Comparison of ENCODE assay signal across 11 cellular contexts in the genomic region with DNA sequence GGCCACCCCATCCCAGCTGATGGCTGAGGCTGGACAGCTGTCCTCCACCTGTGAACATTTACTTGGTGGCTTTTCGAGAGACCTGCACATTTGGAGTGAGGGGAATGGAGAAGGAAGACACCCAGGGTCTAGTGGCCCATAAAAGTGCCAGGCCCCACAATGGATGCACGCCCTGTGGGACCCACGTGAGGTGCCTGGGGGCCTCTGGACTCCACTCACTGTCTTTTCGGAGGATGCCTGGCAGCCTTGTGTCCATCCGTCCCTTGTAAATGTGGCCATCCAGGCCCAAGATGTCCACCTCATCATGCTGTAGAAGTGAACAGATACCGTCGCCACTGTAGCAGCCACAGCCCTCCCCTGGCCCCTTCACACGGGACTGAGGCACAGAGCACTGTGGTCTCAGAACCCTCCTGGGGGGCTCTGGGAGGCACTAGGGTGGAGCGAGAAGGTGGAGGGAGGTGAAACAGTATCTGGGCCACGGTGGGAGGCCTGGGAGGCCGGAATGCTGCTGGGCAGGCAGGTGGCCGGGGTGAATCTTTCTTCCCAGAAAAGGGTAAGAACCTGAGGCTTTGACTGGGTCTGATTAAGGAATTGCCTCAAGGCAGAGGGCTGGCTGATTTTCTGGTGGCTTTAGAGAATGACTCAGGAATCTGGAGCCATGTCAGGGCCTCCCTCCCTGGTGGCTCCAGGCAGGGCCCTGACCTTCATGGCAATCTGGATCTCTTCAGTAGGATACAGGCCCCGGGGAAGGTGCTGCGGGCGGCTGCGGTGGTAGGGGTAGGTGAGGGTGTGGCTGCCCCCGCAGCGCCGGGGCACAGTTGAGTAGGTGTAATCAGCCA. TPM values are rescaled to one million over a fixed set of nuclear protein-coding genes. Genes with fewer than 3 reads are reported as not detected.
DNase-seq lines count a peak whose midpoint lies in the region; ATAC-seq and TF ChIP-seq lines count a peak whose summit lies in the region.
"Had no signal": no experiment of that assay in that cellular context is flagged by ENCODE, and none has a peak within 500 bp of the region (broad histone marks: within the 10 kb centered on the region; RNA-seq: fewer than 3 reads in every experiment).

No MANE protein-coding gene starts in this region.

- H3K4me3 Mint-ChIP-seq in CD4-positive, alpha-beta T cell, result no peak overlapping the region
- H3K4me3 Mint-ChIP-seq in H9, result no peak overlapping the region
- H3K4me3 Mint-ChIP-seq in activated naive CD8-positive, alpha-beta T cell treated with anti-CD3 and anti-CD28 coated beads for 36 hours, result no peak overlapping the region
- H3K4me3 Mint-ChIP-seq: nephron had no signal

- POLR2A ChIA-PET in CD4-positive, alpha-beta T cell (lab: Charles Lee), result interaction anchor here (1.5 kb wide), 1 partner anchor 97 kb away, joined by 6 read pairs; no protein-coding TSS in a partner anchor

- no peaks in the 10 kb centered on the region for H3K27me3 Mint-ChIP-seq in CD4-positive, alpha-beta T cell
- peaks cover 1% of the 10 kb centered on the region; the same call in 1 of the 2 replicates for H3K27me3 Mint-ChIP-seq in H9 (ENCODE audit: low read depth)
- no peaks in the 10 kb centered on the region for H3K27me3 Mint-ChIP-seq in activated naive CD8-positive, alpha-beta T cell treated with anti-CD3 and anti-CD28 coated beads for 36 hours

- H3K23ac ChIP-seq in H9 (ENCODE audit: insufficient read length, low read depth, low read length), result no peak overlapping the region

- DNase-seq in CD4-positive, alpha-beta T cell, result no peak
- DNase-seq in H9 (no peak), myocyte (ENCODE audit: low read depth) (peak; percentile 31), NCI-H510A (lab: John Stamatoyannopoulos, UW) (no peak), KG1 (lab: John Stamatoyannopoulos, UW) (no peak), cardiac septum (ENCODE audit: low spot score) (no peak)
- no peak for DNase-seq in activated naive CD8-positive, alpha-beta T cell treated with anti-CD3 and anti-CD28 coated beads for 36 hours
- DNase-seq: activated CD4-positive, alpha-beta T cell treated with anti-CD3 and anti-CD28 coated beads for 1 hour; tibial artery had no signal

- no peak overlapping the region for H2AK5ac ChIP-seq in H9 (ENCODE audit: insufficient read length, low read length)

- H4K5ac ChIP-seq in H9 (ENCODE audit: insufficient read length, low read depth, low read length), result no peak overlapping the region

- CTCF ChIA-PET in CD4-positive, alpha-beta T cell (lab: Charles Lee), result no interaction called here

- H3K14ac ChIP-seq in H9 (ENCODE audit: insufficient read depth, low read length), result no peak overlapping the region

- no peak overlapping the region for H2BK120ac ChIP-seq in H9 (ENCODE audit: low read depth, low read length, poor library complexity, severe bottlenecking)

- no peak overlapping the region for H4K91ac ChIP-seq in H9 (ENCODE audit: insufficient read length, low read depth, low read length)

- no peaks in the 10 kb centered on the region for H3K23me2 ChIP-seq in H9 (ENCODE audit: insufficient read length, low read depth, low read length, poor library complexity, severe bottlenecking)

- no peak overlapping the region for H2AFZ ChIP-seq in H9 (ENCODE audit: low read length)

- H3K36me3 Mint-ChIP-seq in CD4-positive, alpha-beta T cell (ENCODE audit: low read depth), result peaks cover 4% of the 10 kb centered on the region
- no peaks in the 10 kb centered on the region for H3K36me3 Mint-ChIP-seq in H9 (ENCODE audit: insufficient read depth in 1 of 3, low read depth in 3 of 3)
- peaks cover 2% of the 10 kb centered on the region for H3K36me3 Mint-ChIP-seq in activated naive CD8-positive, alpha-beta T cell treated with anti-CD3 and anti-CD28 coated beads for 36 hours

- H3K79me1 ChIP-seq in H9 (ENCODE audit: insufficient read depth, low read depth, low read length, poor library complexity, severe bottlenecking), result no peaks in the 10 kb centered on the region

- no peaks in the 10 kb centered on the region for H4K20me1 ChIP-seq in H9 (ENCODE audit: control insufficient read depth, insufficient read depth, insufficient read length)

- TF ChIP-seq CTCF in CD4-positive, alpha-beta T cell (IDR thresholded peaks at IDR 0.05), result no peak
- TF ChIP-seq CTCF in H9 (conservative IDR thresholded peaks at IDR 0.05), result no peak

- H3K4ac ChIP-seq in H9 (ENCODE audit: low read depth, low read length), result no peak overlapping the region

- H2BK5ac ChIP-seq in H9 (ENCODE audit: insufficient read length, low read length), result no peak overlapping the region

- no peak overlapping the region for H4K8ac ChIP-seq in H9 (replicated peaks; ENCODE audit: insufficient read length, low read depth, low read length)

- no peaks in the 10 kb centered on the region for H3K27me3 ChIP-seq in CD4-positive, alpha-beta T cell (ENCODE audit: control insufficient read depth, insufficient read depth, low read length)
- no peaks in the 10 kb centered on the region for H3K27me3 ChIP-seq in H9 (ENCODE audit: insufficient read depth, low read length)
- H3K27me3 ChIP-seq: tibial artery had no signal

- H3K9ac ChIP-seq in H9 (ENCODE audit: extremely low read depth, insufficient read length, low read length), result no peak overlapping the region

- H3K18ac ChIP-seq in H9 (ENCODE audit: insufficient read length, low read depth, low read length), result no peak overlapping the region

- H3K9me3 Mint-ChIP-seq in CD4-positive, alpha-beta T cell, result no peaks in the 10 kb centered on the region
- no peaks in the 10 kb centered on the region for H3K9me3 Mint-ChIP-seq in H9
- no peaks in the 10 kb centered on the region for H3K9me3 Mint-ChIP-seq in activated naive CD8-positive, alpha-beta T cell treated with anti-CD3 and anti-CD28 coated beads for 36 hours
- H3K9me3 Mint-ChIP-seq: nephron had no signal

- H3K27ac Mint-ChIP-seq in CD4-positive, alpha-beta T cell, result peak overlapping the region; percentile 24
- peak overlapping the region; percentile 81 to 94 (median 92); a peak in 4 of 7 replicates for H3K27ac Mint-ChIP-seq in H9
- peak overlapping the region; percentile 68 for H3K27ac Mint-ChIP-seq in activated naive CD8-positive, alpha-beta T cell treated with anti-CD3 and anti-CD28 coated beads for 36 hours
- H3K27ac Mint-ChIP-seq: nephron had no signal

- no peaks in the 10 kb centered on the region for H3K9me3 ChIP-seq in CD4-positive, alpha-beta T cell (ENCODE audit: control insufficient read depth, low read length)
- H3K9me3 ChIP-seq in H9 (ENCODE audit: control insufficient read depth, low read depth, low read length), result no peaks in the 10 kb centered on the region
- H3K9me3 ChIP-seq: tibial artery had no signal

- no peaks in the 10 kb centered on the region for H3K79me2 ChIP-seq in H9 (ENCODE audit: insufficient read depth, low read length)

- H3K4me2 ChIP-seq in H9 (ENCODE audit: insufficient read depth, insufficient read length, low read length), result no peak overlapping the region

- no peak overlapping the region for H3T11ph ChIP-seq in H9 (ENCODE audit: low read length)

- H2BK20ac ChIP-seq in H9 (ENCODE audit: low read depth, low read length, poor library complexity, severe bottlenecking), result no peak overlapping the region

- no peak overlapping the region for H3K56ac ChIP-seq in H9 (ENCODE audit: insufficient read length, low read depth, low read length)

- H3K4me1 ChIP-seq in H9 (ENCODE audit: insufficient read depth, low read length), result no peaks in the 10 kb centered on the region; the same call in 1 of the 2 replicates

- intact Hi-C loops in CD4-positive, alpha-beta T cell (cut with DNase I, micrococcal nuclease), result loop anchor here in 1 of 2 experiments (5.0 kb wide), 1 partner anchor 369 kb away; no protein-coding TSS in a partner anchor
- intact Hi-C loops in cardiac septum (cut with DNase I), result loop anchor here (5.0 kb wide), 1 partner anchor 264 kb away; no protein-coding TSS in a partner anchor

- no CpG with 5 or more reads among the region's 19 CpGs for WGBS in H9 (ENCODE audit: extremely low coverage, insufficient read length, low lambda C conversion rate)

- H2BK15ac ChIP-seq in H9 (ENCODE audit: low read depth, low read length), result no peak overlapping the region

- no peak for ATAC-seq in CD4-positive, alpha-beta T cell (ENCODE audit: poor library complexity)
- no peak for ATAC-seq in GM21723 (IDR thresholded peaks at IDR 0.05; ENCODE audit: unreplicated experiment)

- no peak overlapping the region for H3K27ac ChIP-seq in CD4-positive, alpha-beta T cell (ENCODE audit: low read depth, low read length)
- H3K27ac ChIP-seq in H9 (ENCODE audit: insufficient read length, low read depth, low read length), result no peak overlapping the region
- H3K27ac ChIP-seq: tibial artery had no signal

- H2BK12ac ChIP-seq in H9 (ENCODE audit: insufficient read length, low read depth, low read length), result no peak overlapping the region

- H3K4me1 Mint-ChIP-seq in CD4-positive, alpha-beta T cell (ENCODE audit: low read depth), result peaks cover 30% of the 10 kb centered on the region
- H3K4me1 Mint-ChIP-seq in H9, result peaks cover 6 to 21% of the 10 kb centered on the region in 2 experiments
- peaks cover 40% of the 10 kb centered on the region for H3K4me1 Mint-ChIP-seq in activated naive CD8-positive, alpha-beta T cell treated with anti-CD3 and anti-CD28 coated beads for 36 hours

RNA-seq across cellular contexts. Expression of gene UBALD2, which starts 11.5 kb away (rescaled TPM):
- total RNA-seq in CD4-positive, alpha-beta T cell, result 100 to 1,000 TPM; 253 to 265 TPM
- 25.8 and 26.7 TPM in 2 replicates for total RNA-seq in H9 (2021)
- total RNA-seq in activated naive CD8-positive, alpha-beta T cell treated with anti-CD3 and anti-CD28 coated beads for 36 hours, result 100 to 1,000 TPM; 262 to 268 TPM
- total RNA-seq in myocyte, result 5.1 and 5.4 TPM in 2 replicates
- polyA plus RNA-seq in myocyte (2012), result 17.1 TPM
- total RNA-seq in cardiac septum, result 22.7 TPM

RNA-seq across cellular contexts. Expression of gene QRICH2, which starts 31.4 kb away (rescaled TPM):
- 1 to 10 TPM; 1.8 to 2.1 TPM for total RNA-seq in CD4-positive, alpha-beta T cell
- total RNA-seq in H9 (2021) (2.2 and 3.2 TPM in 2 replicates), myocyte (1.7 and 2.6 TPM in 2 replicates), cardiac septum (1.8 TPM)
- 1 to 10 TPM in 1 of 2 experiments, under 1 TPM in 1; 0.87 to 1.6 TPM for total RNA-seq in activated naive CD8-positive, alpha-beta T cell treated with anti-CD3 and anti-CD28 coated beads for 36 hours
- 3.3 TPM for polyA plus RNA-seq in myocyte (2012)

RNA-seq across cellular contexts. Expression of gene RNF157, which starts 36.4 kb away (rescaled TPM):
- total RNA-seq in CD4-positive, alpha-beta T cell, result 10 to 100 TPM; 18.5 to 21.1 TPM
- total RNA-seq in H9 (2021), result 7.7 and 9.9 TPM in 2 replicates
- 10 to 100 TPM; 30.4 to 34.7 TPM for total RNA-seq in activated naive CD8-positive, alpha-beta T cell treated with anti-CD3 and anti-CD28 coated beads for 36 hours
- total RNA-seq in myocyte, result 6.0 and 7.1 TPM in 2 replicates
- polyA plus RNA-seq in myocyte (2012), result 3.6 TPM
- total RNA-seq in cardiac septum, result 2.5 TPM

Comparison
In these comparisons a context has a peak if more than half of its experiments do, and no peak if none do; other contexts are left out.
1. H3K27ac Mint-ChIP-seq: peak in every context shown above with its lines; median percentile 92 in H9; 68 in activated naive CD8-positive, alpha-beta T cell treated with anti-CD3 and anti-CD28 coated beads for 36 hours; 24 in CD4-positive, alpha-beta T cell.